1 cellular context compared by ENCODE assay signal in genomic region chr17:81871387-81872120, GRCh38.
A peak's percentile ranks its signal among the peaks of the same experiment; 100 is the strongest.
TF ChIP-seq lines count a peak whose summit lies in the region.

No MANE protein-coding gene starts in this region.

TF ChIP-seq in K562, 482 proteins besides CTCF, POLR2A, EP300 and RAD21 (continues in another document):
- no peak for TF ChIP-seq ZC3H11A (IDR thresholded peaks at IDR 0.05; ENCODE audit: low read depth, low read length)
- no peak for TF ChIP-seq TEAD2 (tag; IDR thresholded peaks at IDR 0.05)
- TF ChIP-seq, protein P1, sequence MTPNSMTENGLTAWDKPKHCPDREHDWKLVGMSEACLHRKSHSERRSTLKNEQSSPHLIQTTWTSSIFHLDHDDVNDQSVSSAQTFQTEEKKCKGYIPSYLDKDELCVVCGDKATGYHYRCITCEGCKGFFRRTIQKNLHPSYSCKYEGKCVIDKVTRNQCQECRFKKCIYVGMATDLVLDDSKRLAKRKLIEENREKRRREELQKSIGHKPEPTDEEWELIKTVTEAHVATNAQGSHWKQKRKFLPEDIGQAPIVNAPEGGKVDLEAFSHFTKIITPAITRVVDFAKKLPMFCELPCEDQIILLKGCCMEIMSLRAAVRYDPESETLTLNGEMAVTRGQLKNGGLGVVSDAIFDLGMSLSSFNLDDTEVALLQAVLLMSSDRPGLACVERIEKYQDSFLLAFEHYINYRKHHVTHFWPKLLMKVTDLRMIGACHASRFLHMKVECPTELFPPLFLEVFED (CRISPR knock-in tag; conservative IDR thresholded peaks at IDR 0.05): no peak
- TF ChIP-seq, protein P2, sequence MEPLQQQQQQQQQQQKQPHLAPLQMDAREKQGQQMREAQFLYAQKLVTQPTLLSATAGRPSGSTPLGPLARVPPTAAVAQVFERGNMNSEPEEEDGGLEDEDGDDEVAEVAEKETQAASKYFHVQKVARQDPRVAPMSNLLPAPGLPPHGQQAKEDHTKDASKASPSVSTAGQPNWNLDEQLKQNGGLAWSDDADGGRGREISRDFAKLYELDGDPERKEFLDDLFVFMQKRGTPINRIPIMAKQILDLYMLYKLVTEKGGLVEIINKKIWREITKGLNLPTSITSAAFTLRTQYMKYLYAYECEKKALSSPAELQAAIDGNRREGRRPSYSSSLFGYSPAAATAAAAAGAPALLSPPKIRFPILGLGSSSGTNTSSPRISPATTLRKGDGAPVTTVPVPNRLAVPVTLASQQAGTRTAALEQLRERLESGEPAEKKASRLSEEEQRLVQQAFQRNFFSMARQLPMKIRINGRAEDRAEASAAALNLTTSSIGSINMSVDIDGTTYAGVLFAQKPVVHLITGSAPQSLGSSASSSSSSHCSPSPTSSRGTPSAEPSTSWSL (CRISPR knock-in tag; IDR thresholded peaks at IDR 0.05; ENCODE audit: borderline replicate concordance): no peak
- no peak for TF ChIP-seq HLTF (IDR thresholded peaks at IDR 0.05)
- peak; percentile 100 for TF ChIP-seq MYC (IDR thresholded peaks at IDR 0.05; ENCODE audit: low read depth, low read length)
- peak; percentile 97 for TF ChIP-seq MYC (CRISPR knock-in tag; IDR thresholded peaks at IDR 0.05; ENCODE audit: borderline replicate concordance, low read depth)
- TF ChIP-seq NCOA6 (IDR thresholded peaks at IDR 0.05): no peak
- TF ChIP-seq ZNF780A (CRISPR knock-in tag; IDR thresholded peaks at IDR 0.05): no peak
- no peak for TF ChIP-seq SP2 (IDR thresholded peaks at IDR 0.05; ENCODE audit: extremely low read depth, low read depth, low read length, poor library complexity, severe bottlenecking)
- TF ChIP-seq CHD1 (IDR thresholded peaks at IDR 0.05; ENCODE audit: low read length): peak; percentile 93
- TF ChIP-seq TCF7L2 (IDR thresholded peaks at IDR 0.05; ENCODE audit: low read depth, low read length): no peak
- peak; percentile 15 for TF ChIP-seq TAF1 (IDR thresholded peaks at IDR 0.05; ENCODE audit: control insufficient read depth, extremely low read depth, insufficient read depth, low read length, severe bottlenecking)
- 0 out of 4 replicates have a peak, but pooled peaks of 1 of the 2 experiments have one; percentile 26 for TF ChIP-seq ZMIZ1 (IDR thresholded peaks at IDR 0.05; ENCODE audit: low read depth in 2 of 2, low read length in 2 of 2)
- TF ChIP-seq CBX3 (IDR thresholded peaks at IDR 0.05; ENCODE audit: borderline replicate concordance in 1 of 2, low read length in 2 of 2): no peak
- no peak for TF ChIP-seq SIX5 (IDR thresholded peaks at IDR 0.05; ENCODE audit: borderline replicate concordance in 1 of 2, insufficient read depth in 1 of 2, low read depth in 1 of 2, low read length in 2 of 2)
- TF ChIP-seq NR3C1 (CRISPR knock-in tag; IDR thresholded peaks at IDR 0.05): peak; percentile 64; the same call in 1 of the 2 replicates
- no peak; the same call in 1 of the 2 replicates for TF ChIP-seq ELF1 (tag; IDR thresholded peaks at IDR 0.05)
- no peak for TF ChIP-seq CAMTA2 (CRISPR knock-in tag; conservative IDR thresholded peaks at IDR 0.05)
- peak; percentile 61 for TF ChIP-seq ZNF143 (CRISPR knock-in tag; IDR thresholded peaks at IDR 0.05)
- TF ChIP-seq, protein P3, sequence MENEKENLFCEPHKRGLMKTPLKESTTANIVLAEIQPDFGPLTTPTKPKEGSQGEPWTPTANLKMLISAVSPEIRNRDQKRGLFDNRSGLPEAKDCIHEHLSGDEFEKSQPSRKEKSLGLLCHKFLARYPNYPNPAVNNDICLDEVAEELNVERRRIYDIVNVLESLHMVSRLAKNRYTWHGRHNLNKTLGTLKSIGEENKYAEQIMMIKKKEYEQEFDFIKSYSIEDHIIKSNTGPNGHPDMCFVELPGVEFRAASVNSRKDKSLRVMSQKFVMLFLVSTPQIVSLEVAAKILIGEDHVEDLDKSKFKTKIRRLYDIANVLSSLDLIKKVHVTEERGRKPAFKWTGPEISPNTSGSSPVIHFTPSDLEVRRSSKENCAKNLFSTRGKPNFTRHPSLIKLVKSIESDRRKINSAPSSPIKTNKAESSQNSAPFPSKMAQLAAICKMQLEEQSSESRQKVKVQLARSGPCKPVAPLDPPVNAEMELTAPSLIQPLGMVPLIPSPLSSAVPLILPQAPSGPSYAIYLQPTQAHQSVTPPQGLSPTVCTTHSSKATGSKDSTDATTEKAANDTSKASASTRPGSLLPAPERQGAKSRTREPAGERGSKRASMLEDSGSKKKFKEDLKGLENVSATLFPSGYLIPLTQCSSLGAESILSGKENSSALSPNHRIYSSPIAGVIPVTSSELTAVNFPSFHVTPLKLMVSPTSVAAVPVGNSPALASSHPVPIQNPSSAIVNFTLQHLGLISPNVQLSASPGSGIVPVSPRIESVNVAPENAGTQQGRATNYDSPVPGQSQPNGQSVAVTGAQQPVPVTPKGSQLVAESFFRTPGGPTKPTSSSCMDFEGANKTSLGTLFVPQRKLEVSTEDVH (IDR thresholded peaks at IDR 0.05; ENCODE audit: low read depth, partially characterized antibody): peak; percentile 40
- no peak for TF ChIP-seq XRCC4 (IDR thresholded peaks at IDR 0.05; ENCODE audit: extremely low read depth, insufficient read depth, insufficient read length)
- TF ChIP-seq PYGO2 (tag; IDR thresholded peaks at IDR 0.05): no peak
- no peak for TF ChIP-seq CEBPZ (IDR thresholded peaks at IDR 0.05; ENCODE audit: borderline replicate concordance, low read depth, low read length)
- TF ChIP-seq PBX2 (CRISPR knock-in tag; IDR thresholded peaks at IDR 0.05; ENCODE audit: low read depth): no peak
- TF ChIP-seq PBX2 (tag; conservative IDR thresholded peaks at IDR 0.05; ENCODE audit: low read depth): no peak
- TF ChIP-seq, protein P4, sequence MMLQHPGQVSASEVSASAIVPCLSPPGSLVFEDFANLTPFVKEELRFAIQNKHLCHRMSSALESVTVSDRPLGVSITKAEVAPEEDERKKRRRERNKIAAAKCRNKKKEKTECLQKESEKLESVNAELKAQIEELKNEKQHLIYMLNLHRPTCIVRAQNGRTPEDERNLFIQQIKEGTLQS (IDR thresholded peaks at IDR 0.05): no peak
- TF ChIP-seq, protein P4 (CRISPR knock-in tag; conservative IDR thresholded peaks at IDR 0.05): 0 out of 2 replicates have a peak, but pooled peaks have one; percentile 73
- TF ChIP-seq PHF8 (IDR thresholded peaks at IDR 0.05; ENCODE audit: borderline replicate concordance, low read length): peak; percentile 68
- peak; percentile 95 to 96 for TF ChIP-seq NRF1 (conservative IDR thresholded peaks at IDR 0.05 in 1 of 2, IDR thresholded peaks at IDR 0.05 in 1 of 2)
- no peak for TF ChIP-seq PTTG1 (tag; IDR thresholded peaks at IDR 0.05; ENCODE audit: low read depth)
- TF ChIP-seq MAFK (IDR thresholded peaks at IDR 0.05; ENCODE audit: low read length): no peak
- TF ChIP-seq TAF9B (IDR thresholded peaks at IDR 0.05; ENCODE audit: partially characterized antibody): no peak
- TF ChIP-seq TSC22D4 (tag; IDR thresholded peaks at IDR 0.05): no peak
